In genomic region chr12:92796650-92797049, GRCh38 we compare ENCODE assay signal across 18 cellular contexts.
"Had no signal": no experiment of that assay in that cellular context is flagged by ENCODE, and none has a peak within 500 bp of the region (broad histone marks: within the 10 kb centered on the region; RNA-seq: fewer than 3 reads in every experiment).

No MANE protein-coding gene starts in this region.

- H3K27ac ChIP-seq: colonic mucosa, esophagus squamous epithelium, heart left ventricle, parathyroid adenoma, thyroid gland, VCaP had no signal

- DNase-seq: activated CD4-positive, alpha-beta T cell treated with anti-CD3 and anti-CD28 coated beads for 1 hour; activated CD4-positive, alpha-beta T cell treated with anti-CD3 and anti-CD28 coated beads, Interleukin-2, amount 50 U/mL, for 4 hours; activated naive CD4-positive, alpha-beta T cell treated with anti-CD3 and anti-CD28 coated beads, Interleukin-2, amount 10 ng/mL, durations not matched to agents 7 days and 5 days; caudate nucleus; colonic mucosa; esophagus squamous epithelium; heart left ventricle; immature natural killer cell; left cardiac atrium; naive B cell; stimulated activated CD4-positive, alpha-beta T cell treated with anti-CD3 and anti-CD28 coated beads, Interleukin-1b, Interleukin-23, amount 100 ng/mL, for 48 hours; T-helper 1 cell; T1000; thyroid gland had no signal

- H3K27me3 ChIP-seq: colonic mucosa, esophagus squamous epithelium, heart left ventricle, thyroid gland had no signal

- H3K4me1 ChIP-seq: colonic mucosa, esophagus squamous epithelium, heart left ventricle, parathyroid adenoma, thyroid gland had no signal

- H3K9me3 ChIP-seq: colonic mucosa, esophagus squamous epithelium, thyroid gland had no signal

- ATAC-seq: heart left ventricle; left cardiac atrium; stimulated activated memory B cell treated with anti-CD40 and anti-IgM and Interleukin-4, amounts not matched to agents 10 μg/mL and 1 μg/mL and 100 μg/mL, for 72 hours had no signal

- H3K79me2 ChIP-seq: parathyroid adenoma had no signal

- H3K36me3 ChIP-seq: colonic mucosa, thyroid gland had no signal

- H3K27ac Mint-ChIP-seq: activated naive CD4-positive, alpha-beta T cell treated with anti-CD3 and anti-CD28 coated beads, Interleukin-2, amount 10 ng/mL, durations not matched to agents 7 days and 5 days; immature natural killer cell; naive B cell; stimulated activated memory B cell treated with anti-CD40 and anti-IgM and Interleukin-4, amounts not matched to agents 10 μg/mL and 1 μg/mL and 100 μg/mL, for 72 hours had no signal

- H2AFZ ChIP-seq: parathyroid adenoma had no signal

- H3K4me3 Mint-ChIP-seq: activated naive CD4-positive, alpha-beta T cell treated with anti-CD3 and anti-CD28 coated beads, Interleukin-2, amount 10 ng/mL, durations not matched to agents 7 days and 5 days; immature natural killer cell; naive B cell; stimulated activated memory B cell treated with anti-CD40 and anti-IgM and Interleukin-4, amounts not matched to agents 10 μg/mL and 1 μg/mL and 100 μg/mL, for 72 hours had no signal

- H3K4me1 Mint-ChIP-seq: activated naive CD4-positive, alpha-beta T cell treated with anti-CD3 and anti-CD28 coated beads, Interleukin-2, amount 10 ng/mL, durations not matched to agents 7 days and 5 days; stimulated activated memory B cell treated with anti-CD40 and anti-IgM and Interleukin-4, amounts not matched to agents 10 μg/mL and 1 μg/mL and 100 μg/mL, for 72 hours had no signal

- H3K4me3 ChIP-seq: colonic mucosa, esophagus squamous epithelium, heart left ventricle, lung, thyroid gland had no signal

- H3K9ac ChIP-seq: parathyroid adenoma had no signal

- H3K27me3 Mint-ChIP-seq: activated naive CD4-positive, alpha-beta T cell treated with anti-CD3 and anti-CD28 coated beads, Interleukin-2, amount 10 ng/mL, durations not matched to agents 7 days and 5 days; naive B cell; stimulated activated memory B cell treated with anti-CD40 and anti-IgM and Interleukin-4, amounts not matched to agents 10 μg/mL and 1 μg/mL and 100 μg/mL, for 72 hours had no signal
